ENCODE assay signal across 2 cellular contexts in the genomic region with DNA sequence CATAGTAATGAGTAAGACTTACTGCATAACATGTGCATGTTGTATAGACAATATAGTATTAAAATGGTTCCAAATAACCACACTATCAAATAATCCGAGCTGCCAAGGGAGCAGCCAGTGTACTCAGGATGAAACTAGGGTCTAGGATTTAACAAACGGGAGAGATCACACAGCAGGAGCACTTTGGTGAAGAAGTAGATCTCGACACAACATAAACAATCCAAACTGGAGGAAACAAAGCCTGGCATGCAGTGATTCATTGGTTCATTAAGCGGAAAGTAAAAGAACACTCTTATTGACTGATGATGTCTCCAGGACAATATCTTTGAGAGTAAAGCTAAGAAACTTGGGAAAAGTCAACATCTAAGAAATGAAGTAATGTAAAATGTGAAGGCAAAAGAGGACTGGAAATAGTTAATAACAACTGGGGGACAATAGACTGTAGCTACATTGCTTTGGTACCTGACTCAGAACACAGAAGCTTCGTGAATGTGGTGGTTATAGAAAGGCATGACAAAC.
TF ChIP-seq lines count a peak whose summit lies in the region.

No MANE protein-coding gene starts in this region.

TF ChIP-seq in H1, 55 proteins besides CTCF, POLR2A, EP300 and RAD21:
- TF ChIP-seq SP1 (IDR thresholded peaks at IDR 0.05; ENCODE audit: low read depth, low read length) (no peak), HDAC2 (IDR thresholded peaks at IDR 0.05; ENCODE audit: borderline replicate concordance in 1 of 2, low read depth in 2 of 2, low read length in 2 of 2) (no peak)

TF ChIP-seq in HEK293T, 16 proteins besides CTCF, POLR2A, EP300 and RAD21:
- TF ChIP-seq SUZ12 (IDR thresholded peaks at IDR 0.05) = no peak
- TF ChIP-seq BHLHE40 (IDR thresholded peaks at IDR 0.05; ENCODE audit: borderline replicate concordance) = no peak
- no peak for TF ChIP-seq NFRKB (IDR thresholded peaks at IDR 0.05)
- no peak for TF ChIP-seq ARNT (IDR thresholded peaks at IDR 0.05)
- TF ChIP-seq CTBP1 (IDR thresholded peaks at IDR 0.05; ENCODE audit: borderline replicate concordance) = no peak
- TF ChIP-seq ZNF384 (IDR thresholded peaks at IDR 0.05) = no peak
- no peak for TF ChIP-seq L3MBTL2 (conservative IDR thresholded peaks at IDR 0.05)
- TF ChIP-seq LEF1 (IDR thresholded peaks at IDR 0.05; ENCODE audit: borderline replicate concordance) = no peak
- no peak for TF ChIP-seq SP1 (IDR thresholded peaks at IDR 0.05)
- no peak for TF ChIP-seq FOXM1 (IDR thresholded peaks at IDR 0.05; ENCODE audit: borderline replicate concordance)
- TF ChIP-seq FOXK2 (IDR thresholded peaks at IDR 0.05) = no peak
- TF ChIP-seq ELF4 (IDR thresholded peaks at IDR 0.05) = no peak
- TF ChIP-seq TARDBP (IDR thresholded peaks at IDR 0.05) = no peak
TF ChIP-seq in HEK293T: peak in this region for 0.
